9 cellular contexts compared by ENCODE assay signal in the genomic region with DNA sequence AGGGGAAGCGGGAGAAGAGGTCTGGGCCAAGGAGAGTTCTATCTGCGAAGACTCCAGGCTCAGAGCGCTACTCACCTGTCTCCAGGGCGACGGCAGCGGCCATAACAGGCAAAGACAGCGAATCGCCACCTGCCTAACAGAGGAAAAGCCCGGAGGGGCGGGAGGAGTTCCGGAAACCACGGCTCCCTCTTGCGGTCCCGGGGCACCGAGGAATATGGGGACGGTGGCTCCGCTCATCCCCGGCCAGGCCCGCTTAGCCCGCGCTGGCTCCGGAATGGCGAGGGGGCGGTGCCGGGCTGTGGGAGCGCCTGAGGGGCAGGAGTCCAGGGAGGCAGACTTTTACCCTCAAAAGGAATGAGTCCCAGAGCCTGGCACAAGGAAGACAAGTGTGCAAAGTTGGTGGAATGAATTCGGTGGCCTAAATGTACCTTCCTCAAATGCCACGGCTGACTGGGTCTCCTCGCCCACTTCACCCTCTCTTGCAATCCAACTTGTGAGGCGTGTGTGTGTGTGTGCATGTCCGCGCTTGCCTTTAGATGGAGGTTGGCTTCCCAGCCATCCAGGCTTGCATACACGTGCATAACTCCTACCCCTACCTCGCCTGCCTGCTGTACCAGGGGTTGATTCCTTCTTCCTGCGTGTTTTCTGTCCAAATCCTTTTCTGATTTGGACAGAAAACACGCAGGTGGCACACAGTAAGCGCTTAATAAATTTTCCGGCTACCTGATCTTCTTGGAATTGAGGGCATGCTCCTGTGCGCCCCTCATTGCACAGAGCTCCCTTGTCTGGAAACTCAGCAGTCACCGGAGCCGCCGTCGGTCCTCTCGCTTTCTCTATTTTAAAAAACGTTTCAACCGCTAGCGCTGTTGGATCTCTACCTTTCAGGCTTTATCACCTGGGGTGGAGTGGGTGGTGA. TPM values are rescaled to one million over a fixed set of nuclear protein-coding genes. Genes with fewer than 3 reads are reported as not detected.
DNase-seq lines count a peak whose midpoint lies in the region; TF ChIP-seq lines count a peak whose summit lies in the region.
"Had no signal": no experiment of that assay in that cellular context is flagged by ENCODE, and none has a peak within 500 bp of the region (broad histone marks: within the 10 kb centered on the region; RNA-seq: fewer than 3 reads in every experiment).

No MANE protein-coding gene starts in this region.

- H3K4me3 ChIP-seq in neural cell (ENCODE audit: low read length) (peak overlapping the region; percentile 71), SK-N-SH (ENCODE audit: low read depth in 2 of 2, low read length in 1 of 2) (no peak overlapping the region), esophagus muscularis mucosa (peak overlapping the region in 1 of 4 donors; percentile 16)

- no peak for TF ChIP-seq POLR2A in esophagus muscularis mucosa (IDR thresholded peaks at IDR 0.05; ENCODE audit: low read depth)

- H3F3A ChIP-seq in neural cell (ENCODE audit: insufficient read depth, low read length, poor library complexity, severe bottlenecking) (no peaks in the 10 kb centered on the region), SK-N-SH (replicated peaks; ENCODE audit: insufficient read depth) (peaks cover 4% of the 10 kb centered on the region)

- no peaks in the 10 kb centered on the region for H4K20me1 ChIP-seq in neural cell (ENCODE audit: insufficient read depth)
- peaks cover 5% of the 10 kb centered on the region; the same call in 1 of the 2 replicates for H4K20me1 ChIP-seq in SK-N-SH (ENCODE audit: insufficient read depth)

- H2AFZ ChIP-seq in neural cell (ENCODE audit: low read depth, low read length): no peak overlapping the region
- no peak overlapping the region for H2AFZ ChIP-seq in SK-N-SH (ENCODE audit: low read depth)

- POLR2A ChIA-PET in SK-N-SH (lab: Yijun Ruan, JAX): no interaction called here

- peaks cover 6% of the 10 kb centered on the region for H3K79me2 ChIP-seq in neural cell (replicated peaks; ENCODE audit: insufficient read depth, low read length)
- H3K79me2 ChIP-seq in SK-N-SH (ENCODE audit: insufficient read depth): peaks cover 12% of the 10 kb centered on the region

- TF ChIP-seq EP300 in neural cell (conservative IDR thresholded peaks at IDR 0.05; ENCODE audit: poor library complexity, severe bottlenecking): no peak
- TF ChIP-seq EP300 in SK-N-SH (IDR thresholded peaks at IDR 0.05; ENCODE audit: borderline replicate concordance in 1 of 2, low read depth in 1 of 2, low read length in 1 of 2): no peak
- no peak for TF ChIP-seq EP300 in esophagus muscularis mucosa (IDR thresholded peaks at IDR 0.05)

- in situ Hi-C loops in G401 (cut with HindIII; ENCODE audit: low sequenced_read_pairs): no loop called here

- H3K9ac ChIP-seq in neural cell (ENCODE audit: low read length) (peak overlapping the region; percentile 31), SK-N-SH (no peak overlapping the region)

- H3K4me1 ChIP-seq in SK-N-SH (ENCODE audit: control insufficient read depth in 1 of 2, insufficient read depth in 2 of 2, low read depth in 1 of 2, low read length in 1 of 2) (peaks cover 6 to 11% of the 10 kb centered on the region in 2 experiments; a peak in 2 of 4 replicates), esophagus muscularis mucosa (peaks cover 15 to 45% (median 33%) of the 10 kb centered on the region in 4 donors)

- CTCF ChIA-PET in SK-N-SH (lab: Yijun Ruan, JAX): interaction anchor here (1.1 kb wide), 1 partner anchor 12 kb away, joined by 3 read pairs; no protein-coding TSS in a partner anchor

- TF ChIP-seq CTCF in neural cell (IDR thresholded peaks at IDR 0.05; ENCODE audit: poor library complexity, severe bottlenecking) (peak; percentile 42), SK-N-SH (IDR thresholded peaks at IDR 0.05) (no peak), esophagus muscularis mucosa (IDR thresholded peaks at IDR 0.05) (peak in 1 of 3 experiments; percentile 15)

- TF ChIP-seq RAD21 in neural cell (conservative IDR thresholded peaks at IDR 0.05): no peak
- TF ChIP-seq RAD21 in SK-N-SH (IDR thresholded peaks at IDR 0.05; ENCODE audit: low read length): no peak

- H3K36me3 ChIP-seq in neural cell (ENCODE audit: insufficient read depth, low read length): no peaks in the 10 kb centered on the region
- peaks cover 0 to 2% of the 10 kb centered on the region in 2 experiments for H3K36me3 ChIP-seq in SK-N-SH (replicated peaks in 1 of 2; ENCODE audit: control insufficient read depth in 1 of 2, insufficient read depth in 2 of 2, low read length in 1 of 2)
- H3K36me3 ChIP-seq in esophagus muscularis mucosa: no peaks in the 10 kb centered on the region

- peak overlapping the region; percentile 37 for H3K4me2 ChIP-seq in neural cell (ENCODE audit: low read length)
- H3K4me2 ChIP-seq in SK-N-SH: no peak overlapping the region

- no peak overlapping the region for H3K27ac ChIP-seq in neural cell (ENCODE audit: low read length)
- H3K27ac ChIP-seq in SK-N-SH (ENCODE audit: low read depth in 2 of 2, low read length in 1 of 2): no peak overlapping the region
- no peak overlapping the region for H3K27ac ChIP-seq in esophagus muscularis mucosa (replicated peaks in 1 of 4)

- H3K9me3 ChIP-seq in neural cell (ENCODE audit: low read length): no peaks in the 10 kb centered on the region
- H3K9me3 ChIP-seq in SK-N-SH: no peaks in the 10 kb centered on the region
- H3K9me3 ChIP-seq in esophagus muscularis mucosa: peaks cover 0 to 7% (median 0%) of the 10 kb centered on the region in 4 donors

- no peaks in the 10 kb centered on the region for H3K9me2 ChIP-seq in neural cell (ENCODE audit: insufficient read depth, low read length)
- H3K9me2 ChIP-seq in SK-N-SH: no peaks in the 10 kb centered on the region

- 90% methylated on average over 29 of the region's 47 CpGs for WGBS in SK-N-SH (ENCODE audit: low lambda C conversion rate)
- whole genome bisulfite sequencing in esophagus muscularis mucosa: 47% methylated on average over 38 of the region's 47 CpGs

- DNase-seq in G401 (ENCODE audit: low spot score): peak; percentile 80
- DNase-seq in NCI-H2227 (lab: John Stamatoyannopoulos, UW; ENCODE audit: unreplicated experiment): peak; percentile 58
- peak; percentile 81 for DNase-seq in ecto neural progenitor cell (ENCODE audit: low spot score)
- no peak for DNase-seq in SK-N-SH
- DNase-seq in esophagus muscularis mucosa (ENCODE audit: extremely low spot score): no peak
- DNase-seq in DMS153 treated with DMSO at 0.1 percent for 48 hours (lab: John Stamatoyannopoulos, UW; ENCODE audit: unreplicated experiment): no peak
- DNase-seq in kidney glomerular epithelial cell (lab: John Stamatoyannopoulos, UW): no peak
- DNase-seq: SHP77 had no signal

- intact Hi-C loops in esophagus muscularis mucosa (cut with DNase I): no loop called here

- H3K27me3 ChIP-seq in neural cell (ENCODE audit: insufficient read depth, low read depth, low read length) (peaks cover 38% of the 10 kb centered on the region), SK-N-SH (ENCODE audit: insufficient read depth) (no peaks in the 10 kb centered on the region; the same call in 1 of the 2 replicates), esophagus muscularis mucosa (peaks cover 0 to 57% (median 5%) of the 10 kb centered on the region in 4 donors)

TF ChIP-seq in SK-N-SH, 30 proteins besides CTCF, POLR2A, EP300 and RAD21 (continues in another document):
- TF ChIP-seq ELF1 (IDR thresholded peaks at IDR 0.05): no peak
- TF ChIP-seq TEAD4 (IDR thresholded peaks at IDR 0.05; ENCODE audit: borderline replicate concordance, insufficient read depth): no peak
- no peak for TF ChIP-seq MEF2A (IDR thresholded peaks at IDR 0.05; ENCODE audit: borderline replicate concordance, low read depth)
- TF ChIP-seq JUND (IDR thresholded peaks at IDR 0.05): no peak

RNA-seq across cellular contexts. Expression of gene C17orf100, which starts 3.5 kb away (rescaled TPM):
- total RNA-seq in G401 (2014; rRNA removed; shearing (Covaris generic)): 2.5 and 2.8 TPM in 2 replicates
- polyA plus RNA-seq in neural cell (10.3 and 12.4 TPM in 2 replicates), SK-N-SH (2012; rRNA removed) (2.6 and 2.7 TPM in 2 replicates)
- polyA minus RNA-seq in neural cell: 4.4 and 5.6 TPM in 2 replicates
- polyA plus RNA-seq in SK-N-SH (2012; cell fraction: cytosol; rRNA removed): 2.8 and 2.9 TPM in 2 replicates
- 1.0 and 1.2 TPM in 2 replicates for polyA plus RNA-seq in SK-N-SH (2012; cell fraction: nucleus; rRNA removed)
- total RNA-seq in esophagus muscularis mucosa: 1 to 10 TPM in 1 of 4 donors, under 1 TPM in 3; 0.50 to 1.5 (median 0.84) TPM

RNA-seq across cellular contexts. Expression of gene MED31, which starts 3.7 kb away (rescaled TPM):
- total RNA-seq in G401 (2014; rRNA removed; shearing (Covaris generic)): 16.4 and 27.2 TPM in 2 replicates
- 27.3 and 29.7 TPM in 2 replicates for polyA plus RNA-seq in neural cell
- polyA minus RNA-seq in neural cell: 11.3 and 14.1 TPM in 2 replicates
- polyA plus RNA-seq in SK-N-SH (2012; rRNA removed): 15.1 and 22.0 TPM in 2 replicates
- 20.9 and 27.4 TPM in 2 replicates for polyA plus RNA-seq in SK-N-SH (2012; cell fraction: cytosol; rRNA removed)
- 10.3 and 12.4 TPM in 2 replicates for polyA plus RNA-seq in SK-N-SH (2012; cell fraction: nucleus; rRNA removed)
- 1 to 10 TPM; 4.5 to 8.7 (median 6.9) TPM for total RNA-seq in esophagus muscularis mucosa

RNA-seq across cellular contexts. Expression of gene TXNDC17, which starts 14.2 kb away (rescaled TPM):
- 147 and 228 TPM in 2 replicates for total RNA-seq in G401 (2014; rRNA removed; shearing (Covaris generic))
- polyA plus RNA-seq in neural cell (216 and 245 TPM in 2 replicates), SK-N-SH (2012; rRNA removed) (644 and 650 TPM in 2 replicates)
- 46.3 and 81.4 TPM in 2 replicates for polyA minus RNA-seq in neural cell
- 628 and 667 TPM in 2 replicates for polyA plus RNA-seq in SK-N-SH (2012; cell fraction: cytosol; rRNA removed)
- 179 and 256 TPM in 2 replicates for polyA plus RNA-seq in SK-N-SH (2012; cell fraction: nucleus; rRNA removed)
- 100 to 1,000 TPM in 1 of 4 donors, 10 to 100 TPM in 3; 58.5 to 109 (median 74.2) TPM for total RNA-seq in esophagus muscularis mucosa

RNA-seq across cellular contexts. Expression of gene KIAA0753, which starts 14.6 kb away (rescaled TPM):
- 16.7 and 17.2 TPM in 2 replicates for total RNA-seq in G401 (2014; rRNA removed; shearing (Covaris generic))
- polyA plus RNA-seq in neural cell (32.3 and 35.0 TPM in 2 replicates), SK-N-SH (2012; rRNA removed) (7.2 and 10.3 TPM in 2 replicates)
- 38.7 and 40.4 TPM in 2 replicates for polyA minus RNA-seq in neural cell
- polyA plus RNA-seq in SK-N-SH (2012; cell fraction: cytosol; rRNA removed): 7.4 and 7.5 TPM in 2 replicates
- polyA plus RNA-seq in SK-N-SH (2012; cell fraction: nucleus; rRNA removed): 22.4 and 33.8 TPM in 2 replicates
- total RNA-seq in esophagus muscularis mucosa: 10 to 100 TPM; 36.9 to 73.9 (median 46.4) TPM

RNA-seq across cellular contexts. Expression of gene SLC13A5, which starts 58.1 kb away (rescaled TPM):
- not detected in 2 replicates for total RNA-seq in G401 (2014; rRNA removed; shearing (Covaris generic))
- polyA plus RNA-seq in neural cell (not detected in 2 replicates), SK-N-SH (2012; rRNA removed) (not detected in 2 replicates)
- polyA minus RNA-seq in neural cell: not detected in 2 replicates
- polyA plus RNA-seq in SK-N-SH (2012; cell fraction: cytosol; rRNA removed): not detected in 2 replicates
- polyA plus RNA-seq in SK-N-SH (2012; cell fraction: nucleus; rRNA removed): not detected in 2 replicates
- under 1 TPM in 1 of 4 donors, not detected in 3; 0.34 TPM for total RNA-seq in esophagus muscularis mucosa

Comparison
In these comparisons a context has a peak if more than half of its experiments do, and no peak if none do; other contexts are left out.
1. DNase-seq: peak in G401 (single experiment), NCI-H2227 (single experiment) and ecto neural progenitor cell (single experiment); none in SK-N-SH (single experiment), esophagus muscularis mucosa (single experiment), DMS153 treated with DMSO at 0.1 percent for 48 hours (single experiment) and kidney glomerular epithelial cell (single experiment).